In the genomic region with DNA sequence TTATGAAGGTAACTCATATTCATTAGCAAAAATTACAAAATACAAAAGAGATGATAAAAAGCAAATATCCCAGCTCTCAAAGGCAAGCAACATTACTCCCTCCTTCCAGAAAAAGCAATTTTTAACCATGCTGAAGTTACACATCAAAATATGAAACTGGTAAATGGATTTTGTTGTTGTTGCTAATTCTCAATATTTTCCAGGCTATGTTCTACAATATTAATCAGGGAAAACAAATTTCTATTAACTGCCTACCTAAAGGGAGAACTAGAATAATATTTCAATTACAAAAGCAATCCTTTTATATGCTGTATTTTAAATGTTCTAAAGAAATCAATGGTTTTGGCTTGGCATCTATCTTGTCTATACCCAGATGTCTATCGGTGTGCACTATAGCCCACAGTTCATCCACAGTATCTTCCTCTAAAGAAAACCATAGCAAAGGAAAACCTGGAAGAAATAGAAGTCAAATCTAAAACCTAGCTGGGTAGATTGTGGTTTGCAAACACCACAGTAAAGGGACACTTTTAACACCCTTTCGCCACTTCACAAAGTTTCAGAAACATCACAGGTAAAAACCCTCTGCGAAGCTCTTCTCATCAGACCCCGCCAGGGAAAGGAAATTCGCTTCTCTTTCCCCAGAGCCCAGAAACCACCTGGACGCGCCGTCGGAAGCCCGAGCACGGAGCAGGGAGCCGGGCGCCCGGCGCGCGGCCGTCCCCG, we compare ENCODE assay signal across 8 cellular contexts. TPM values are rescaled to one million over a fixed set of nuclear protein-coding genes. Genes with fewer than 3 reads are reported as not detected.
DNase-seq lines count a peak whose midpoint lies in the region; ATAC-seq, FAIRE-seq and TF ChIP-seq lines count a peak whose summit lies in the region.

No MANE protein-coding gene starts in this region.

- no peaks in the 10 kb centered on the region for H3K9me3 Mint-ChIP-seq in activated CD8-positive, alpha-beta T cell treated with anti-CD3 and anti-CD28 coated beads for 36 hours

- H3K4me3 ChIP-seq in upper lobe of right lung (peak overlapping the region; percentile 68), adrenal gland (peak overlapping the region in 2 of 4 donors; percentile 83 to 92)

- H3K36me3 ChIP-seq in upper lobe of right lung (no peaks in the 10 kb centered on the region), adrenal gland (replicated peaks in 1 of 2) (no peaks in the 10 kb centered on the region)

- peak; percentile 70 for FAIRE-seq in GM19239 (lab: Jason Lieb, UNC)
- no peak for FAIRE-seq in HTR-8/SVneo (lab: Jason Lieb, UNC)

- no peaks in the 10 kb centered on the region for H3K27me3 Mint-ChIP-seq in activated CD8-positive, alpha-beta T cell treated with anti-CD3 and anti-CD28 coated beads for 36 hours

- POLR2A ChIA-PET in activated CD8-positive, alpha-beta T cell treated with anti-CD3 and anti-CD28 coated beads for 36 hours (lab: Charles Lee) = interaction anchor here (0.8 to 3.1 kb wide), 5 partner anchors 11 to 32 kb away, joined by 3 to 8 read pairs (median 4); partner anchors contain the start of gene TC2N

- ATAC-seq in HG02798 (IDR thresholded peaks at IDR 0.05; ENCODE audit: poor library complexity, unreplicated experiment) (peak; percentile 24), upper lobe of right lung (peak; percentile 4), esophagus mucosa (no peak)
- peak; percentile 8 for ATAC-seq in activated CD8-positive, alpha-beta T cell treated with anti-CD3 and anti-CD28 coated beads for 36 hours

- peak overlapping the region; percentile 87 for H3K27ac ChIP-seq in upper lobe of right lung
- peak overlapping the region in 2 of 5 donors; percentile 24 to 82 for H3K27ac ChIP-seq in adrenal gland

- WGBS in adrenal gland, 4 donors = 9 to 15% (median 12%) methylated on average over 11 to 19 of the region's 19 CpGs

- no peaks in the 10 kb centered on the region for H3K9me3 ChIP-seq in upper lobe of right lung
- no peaks in the 10 kb centered on the region for H3K9me3 ChIP-seq in adrenal gland (replicated peaks in 1 of 3)

- H3K4me1 ChIP-seq in upper lobe of right lung (peaks cover 13% of the 10 kb centered on the region), adrenal gland (replicated peaks in 1 of 2) (peaks cover 5 to 15% of the 10 kb centered on the region in 2 donors)

- H3K36me3 Mint-ChIP-seq in activated CD8-positive, alpha-beta T cell treated with anti-CD3 and anti-CD28 coated beads for 36 hours (ENCODE audit: low read depth) = peaks cover 8% of the 10 kb centered on the region

- H3K4me1 Mint-ChIP-seq in activated CD8-positive, alpha-beta T cell treated with anti-CD3 and anti-CD28 coated beads for 36 hours (ENCODE audit: low read depth) = peaks cover 69% of the 10 kb centered on the region

- TF ChIP-seq POLR2A in adrenal gland (IDR thresholded peaks at IDR 0.05) = no peak

- CTCF ChIA-PET in activated CD8-positive, alpha-beta T cell treated with anti-CD3 and anti-CD28 coated beads for 36 hours (lab: Charles Lee) = interaction anchor here (0.6 to 1.9 kb wide), 6 partner anchors 11 to 162 kb away, joined by 3 to 5 read pairs (median 3); no protein-coding TSS in a partner anchor

- peak overlapping the region; percentile 89 for H3K4me3 Mint-ChIP-seq in activated CD8-positive, alpha-beta T cell treated with anti-CD3 and anti-CD28 coated beads for 36 hours

- no peaks in the 10 kb centered on the region for H3K27me3 ChIP-seq in upper lobe of right lung
- peaks cover 16% of the 10 kb centered on the region for H3K27me3 ChIP-seq in adrenal gland

- peak overlapping the region; percentile 49 for H3K27ac Mint-ChIP-seq in activated CD8-positive, alpha-beta T cell treated with anti-CD3 and anti-CD28 coated beads for 36 hours

- intact Hi-C loops in activated CD8-positive, alpha-beta T cell treated with anti-CD3 and anti-CD28 coated beads for 36 hours (cut with micrococcal nuclease) = loop anchor here (5.0 kb wide), 1 partner anchor 37 kb away; no protein-coding TSS in a partner anchor
- intact Hi-C loops in upper lobe of right lung (cut with DNase I) (no loop called here), adrenal gland (cut with DNase I) (no loop called here)

- TF ChIP-seq CTCF in activated CD8-positive, alpha-beta T cell treated with anti-CD3 and anti-CD28 coated beads for 36 hours (IDR thresholded peaks at IDR 0.05) = no peak
- TF ChIP-seq CTCF in upper lobe of right lung (IDR thresholded peaks at IDR 0.05) (no peak), adrenal gland (IDR thresholded peaks at IDR 0.05) (no peak)

- DNase-seq in GM19239 (ENCODE audit: insufficient read length, low spot score) (no peak), left kidney (ENCODE audit: low read depth, low spot score) (peak; percentile 31), upper lobe of right lung (no peak), adrenal gland (no peak), HTR-8/SVneo (ENCODE audit: insufficient read length, low spot score) (no peak)
- DNase-seq in activated CD8-positive, alpha-beta T cell treated with anti-CD3 and anti-CD28 coated beads for 36 hours = no peak

RNA-seq across cellular contexts. Expression of gene TC2N, which starts 32.0 kb away (rescaled TPM):
- 10 to 100 TPM; 28.5 to 32.5 TPM for total RNA-seq in activated CD8-positive, alpha-beta T cell treated with anti-CD3 and anti-CD28 coated beads for 36 hours
- total RNA-seq in upper lobe of right lung (56.7 TPM), adrenal gland (10 to 100 TPM in 3 of 8 donors, 1 to 10 TPM in 5; 3.4 to 28.4 (median 5.9) TPM), esophagus mucosa (52.5 TPM)
- 1 to 10 TPM; 1.9 to 3.8 (median 3.7) TPM for polyA plus RNA-seq in adrenal gland
